Comparison of ENCODE assay signal across 22 cellular contexts in genomic region chr6:412146-412886, GRCh38. TPM values are rescaled to one million over a fixed set of nuclear protein-coding genes. Genes with fewer than 3 reads are reported as not detected.
DNase-seq lines count a peak whose midpoint lies in the region; ATAC-seq and TF ChIP-seq lines count a peak whose summit lies in the region.
"Had no signal": no experiment of that assay in that cellular context is flagged by ENCODE, and none has a peak within 500 bp of the region (broad histone marks: within the 10 kb centered on the region; RNA-seq: fewer than 3 reads in every experiment).

No MANE protein-coding gene starts in this region.

- H3K4me1 Mint-ChIP-seq in activated CD8-positive, alpha-beta T cell treated with anti-CD3 and anti-CD28 coated beads, Interleukin-2, amount 10 ng/mL, durations not matched to agents 7 days and 5 days (ENCODE audit: low read depth), result peaks cover 31% of the 10 kb centered on the region
- H3K4me1 Mint-ChIP-seq in memory B cell, result no peaks in the 10 kb centered on the region

- ATAC-seq in GM18505 (IDR thresholded peaks at IDR 0.05; ENCODE audit: unreplicated experiment) (no peak), memory B cell (ENCODE audit: low read depth) (no peak), HG03025 (IDR thresholded peaks at IDR 0.05; ENCODE audit: low FRiP score, unreplicated experiment) (no peak), GM18873 (IDR thresholded peaks at IDR 0.05; ENCODE audit: low FRiP score, unreplicated experiment) (no peak)
- ATAC-seq in activated CD8-positive, alpha-beta T cell treated with anti-CD3 and anti-CD28 coated beads, Interleukin-2, amount 10 ng/mL, durations not matched to agents 7 days and 5 days, result no peak
- ATAC-seq: CD8-positive, alpha-beta T cell; left ventricle myocardium superior; naive thymus-derived CD8-positive, alpha-beta T cell; Panc1 had no signal

- POLR2A ChIA-PET in activated CD8-positive, alpha-beta T cell treated with anti-CD3 and anti-CD28 coated beads, Interleukin-2, amount 10 ng/mL, durations not matched to agents 7 days and 5 days (lab: Charles Lee), result interaction anchor here (0.9 to 15.9 kb wide), 10 partner anchors 8 to 302 kb away, joined by 3 to 231 read pairs (median 4); partner anchors contain the start of gene IRF4

- H3K27ac Mint-ChIP-seq in activated CD8-positive, alpha-beta T cell treated with anti-CD3 and anti-CD28 coated beads, Interleukin-2, amount 10 ng/mL, durations not matched to agents 7 days and 5 days, result peak overlapping the region; percentile 16
- H3K27ac Mint-ChIP-seq in memory B cell, result peak overlapping the region; percentile 47
- H3K27ac Mint-ChIP-seq: CD8-positive, alpha-beta T cell; H9 had no signal

- no peak overlapping the region for H3K4me3 Mint-ChIP-seq in activated CD8-positive, alpha-beta T cell treated with anti-CD3 and anti-CD28 coated beads, Interleukin-2, amount 10 ng/mL, durations not matched to agents 7 days and 5 days
- no peak overlapping the region for H3K4me3 Mint-ChIP-seq in memory B cell
- H3K4me3 Mint-ChIP-seq: B cell; CD8-positive, alpha-beta T cell; H9; naive thymus-derived CD8-positive, alpha-beta T cell had no signal

- H3K36me3 Mint-ChIP-seq in activated CD8-positive, alpha-beta T cell treated with anti-CD3 and anti-CD28 coated beads, Interleukin-2, amount 10 ng/mL, durations not matched to agents 7 days and 5 days (ENCODE audit: low read depth), result peaks cover 87% of the 10 kb centered on the region
- H3K36me3 Mint-ChIP-seq in memory B cell, result peaks cover 56% of the 10 kb centered on the region

- TF ChIP-seq POLR2A in GM18505 (IDR thresholded peaks at IDR 0.05; ENCODE audit: borderline replicate concordance, extremely low read depth, insufficient read depth, insufficient read length), result peak; percentile 51

- H3K27me3 Mint-ChIP-seq in activated CD8-positive, alpha-beta T cell treated with anti-CD3 and anti-CD28 coated beads, Interleukin-2, amount 10 ng/mL, durations not matched to agents 7 days and 5 days (ENCODE audit: low read depth), result no peaks in the 10 kb centered on the region
- H3K27me3 Mint-ChIP-seq in memory B cell, result no peaks in the 10 kb centered on the region
- H3K27me3 Mint-ChIP-seq: B cell; naive thymus-derived CD8-positive, alpha-beta T cell had no signal

- peaks cover 28% of the 10 kb centered on the region for H3K9me3 Mint-ChIP-seq in activated CD8-positive, alpha-beta T cell treated with anti-CD3 and anti-CD28 coated beads, Interleukin-2, amount 10 ng/mL, durations not matched to agents 7 days and 5 days (ENCODE audit: insufficient read depth)
- H3K9me3 Mint-ChIP-seq in memory B cell, result peaks cover 15% of the 10 kb centered on the region

- DNase-seq in activated CD8-positive, alpha-beta memory T cell treated with anti-CD3 and anti-CD28 coated beads for 24 hours, result peak; percentile 48
- no peak for DNase-seq in activated CD8-positive, alpha-beta memory T cell treated with anti-CD3 and anti-CD28 coated beads, Interleukin-2, amount 50 U/mL, for 48 hours
- no peak for DNase-seq in activated CD8-positive, alpha-beta T cell treated with anti-CD3 and anti-CD28 coated beads, Interleukin-2, amount 10 ng/mL, durations not matched to agents 7 days and 5 days
- DNase-seq in memory B cell (ENCODE audit: low spot score in 2 of 2), result no peak
- no peak for DNase-seq in SKM-1 treated with dmso at 0.1 percent for 144 hours (lab: John Stamatoyannopoulos, UW; ENCODE audit: unreplicated experiment)
- DNase-seq: activated effector memory CD4-positive, alpha-beta T cell treated with anti-CD3 and anti-CD28 coated beads, Interleukin-2, amount 50 U/mL, for 16 hours; CD8-positive, alpha-beta T cell; DMS 273 treated with DMSO at 0.1 percent for 48 hours; effector CD4-positive, alpha-beta T cell; H9; left ventricle myocardium superior; naive thymus-derived CD8-positive, alpha-beta T cell; NCI-H1105; NCI-H524 treated with DMSO at 0.1 percent for 48 hours; SIG-M5 had no signal

- CTCF ChIA-PET in activated CD8-positive, alpha-beta T cell treated with anti-CD3 and anti-CD28 coated beads, Interleukin-2, amount 10 ng/mL, durations not matched to agents 7 days and 5 days (lab: Charles Lee), result interaction anchor here (1.0 to 2.3 kb wide), 8 partner anchors 8 to 115 kb away, joined by 3 to 19 read pairs (median 4); no protein-coding TSS in a partner anchor

RNA-seq across cellular contexts. Expression of gene IRF4, which starts 20.8 kb away (rescaled TPM):
- 10 to 100 TPM; 91.2 to 95.2 TPM for total RNA-seq in activated CD8-positive, alpha-beta T cell treated with anti-CD3 and anti-CD28 coated beads, Interleukin-2, amount 10 ng/mL, durations not matched to agents 7 days and 5 days
- total RNA-seq: glomerular endothelial cell, renal cortical epithelial cell had no signal
